Comparison of ENCODE assay signal across 21 cellular contexts in the genomic region with DNA sequence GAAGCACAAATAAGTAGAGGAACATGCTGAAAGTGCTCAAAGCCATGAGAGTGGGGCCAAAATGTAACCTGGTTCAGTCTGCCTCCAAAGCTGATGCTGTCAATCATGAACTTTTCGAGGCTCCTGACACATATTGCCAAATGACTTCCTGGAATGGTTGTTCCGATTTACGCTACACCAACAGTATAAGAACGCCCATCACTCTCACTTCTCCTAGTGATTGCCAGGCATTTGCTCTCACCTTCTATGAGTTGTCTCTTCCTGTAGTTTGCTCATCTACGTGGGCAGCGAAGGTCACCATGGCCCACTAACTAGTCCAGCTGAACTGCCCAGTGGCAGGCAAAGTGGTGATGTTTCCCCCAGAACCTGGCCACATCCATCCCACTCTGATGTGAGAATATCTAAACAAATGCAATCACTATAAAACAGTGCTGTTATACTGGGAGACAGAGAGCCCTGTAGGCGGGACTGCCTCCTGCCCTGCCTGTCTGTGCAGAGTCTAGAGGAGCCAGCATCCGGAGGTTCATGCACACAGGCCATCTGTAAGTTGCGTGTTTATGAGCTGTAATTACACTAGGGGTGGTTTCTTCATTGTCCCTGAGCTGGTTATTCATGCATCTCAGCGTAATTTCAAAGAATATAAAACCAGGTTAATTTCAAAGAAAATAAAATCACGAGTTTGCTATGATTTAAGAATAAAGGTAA. TPM values are rescaled to one million over a fixed set of nuclear protein-coding genes. Genes with fewer than 3 reads are reported as not detected.
DNase-seq lines count a peak whose midpoint lies in the region; ATAC-seq, FAIRE-seq and TF ChIP-seq lines count a peak whose summit lies in the region.
"Had no signal": no experiment of that assay in that cellular context is flagged by ENCODE, and none has a peak within 500 bp of the region (broad histone marks: within the 10 kb centered on the region; RNA-seq: fewer than 3 reads in every experiment).

No MANE protein-coding gene starts in this region.

- H3K27ac Mint-ChIP-seq in natural killer cell: no peak overlapping the region
- H3K27ac Mint-ChIP-seq: activated CD4-positive, alpha-beta memory T cell treated with anti-CD3 and anti-CD28 coated beads for 36 hours; activated naive CD8-positive, alpha-beta T cell treated with anti-CD3 and anti-CD28 coated beads, Interleukin-2, amount 50 U/mL, for 24 hours; H9 had no signal

- TF ChIP-seq CTCF in endothelial cell of umbilical vein (IDR thresholded peaks at IDR 0.05; ENCODE audit: extremely low read depth in 1 of 2, insufficient read depth in 1 of 2, low read depth in 1 of 2, low read length in 2 of 2) (no peak), natural killer cell (IDR thresholded peaks at IDR 0.05) (no peak), esophagus muscularis mucosa (IDR thresholded peaks at IDR 0.05) (no peak)

- H3K36me3 Mint-ChIP-seq in natural killer cell: no peaks in the 10 kb centered on the region
- H3K36me3 Mint-ChIP-seq: activated CD4-positive, alpha-beta memory T cell treated with anti-CD3 and anti-CD28 coated beads for 36 hours had no signal

- no peak overlapping the region for H2AFZ ChIP-seq in endothelial cell of umbilical vein (ENCODE audit: low read depth, low read length)

- no peaks in the 10 kb centered on the region for H3K9me3 Mint-ChIP-seq in natural killer cell
- H3K9me3 Mint-ChIP-seq: activated CD4-positive, alpha-beta memory T cell treated with anti-CD3 and anti-CD28 coated beads for 36 hours; activated naive CD8-positive, alpha-beta T cell treated with anti-CD3 and anti-CD28 coated beads, Interleukin-2, amount 50 U/mL, for 24 hours; CD8-positive, alpha-beta memory T cell; H9 had no signal

- no peaks in the 10 kb centered on the region for H3K79me2 ChIP-seq in endothelial cell of umbilical vein (ENCODE audit: control insufficient read depth, insufficient read depth, low read length)

- H3K4me1 Mint-ChIP-seq in natural killer cell: peaks cover 0 to 1% of the 10 kb centered on the region in 2 donors
- H3K4me1 Mint-ChIP-seq: activated naive CD8-positive, alpha-beta T cell treated with anti-CD3 and anti-CD28 coated beads, Interleukin-2, amount 50 U/mL, for 24 hours; CD8-positive, alpha-beta memory T cell had no signal

- intact Hi-C loops in endothelial cell of umbilical vein (cut with micrococcal nuclease): no loop called here
- intact Hi-C loops in natural killer cell (cut with micrococcal nuclease): no loop called here
- intact Hi-C loops in esophagus muscularis mucosa (cut with DNase I): no loop called here

- H3K36me3 ChIP-seq in endothelial cell of umbilical vein (ENCODE audit: control insufficient read depth in 2 of 2, extremely low read depth in 1 of 2, insufficient read depth in 2 of 2, low read length in 2 of 2): no peaks in the 10 kb centered on the region
- no peaks in the 10 kb centered on the region for H3K36me3 ChIP-seq in small intestine (ENCODE audit: control insufficient read depth in 2 of 2, insufficient read depth in 2 of 2, low read length in 2 of 2)
- H3K36me3 ChIP-seq in esophagus muscularis mucosa: no peaks in the 10 kb centered on the region
- H3K36me3 ChIP-seq: cardiac muscle cell, thoracic aorta had no signal

- dilution Hi-C loops in endothelial cell of umbilical vein (cut with MboI; ENCODE audit: extremely low pct_ligation_motif_present, low sequenced_read_pairs): no loop called here

- FAIRE-seq in endothelial cell of umbilical vein (lab: Jason Lieb, UNC) (peak; percentile 57), small intestine (lab: Jason Lieb, UNC) (no peak)
- FAIRE-seq: G401.6 had no signal

- TF ChIP-seq POLR2A in endothelial cell of umbilical vein (IDR thresholded peaks at IDR 0.05; ENCODE audit: low read depth, low read length) (no peak), esophagus muscularis mucosa (IDR thresholded peaks at IDR 0.05; ENCODE audit: low read depth) (no peak)

- H3K4me3 Mint-ChIP-seq in natural killer cell: no peak overlapping the region
- H3K4me3 Mint-ChIP-seq: activated CD4-positive, alpha-beta memory T cell treated with anti-CD3 and anti-CD28 coated beads for 36 hours; activated naive CD8-positive, alpha-beta T cell treated with anti-CD3 and anti-CD28 coated beads, Interleukin-2, amount 50 U/mL, for 24 hours; CD8-positive, alpha-beta memory T cell; H9 had no signal

- DNase-seq in NCI-H1417 (lab: John Stamatoyannopoulos, UW) (peak in 2 of 3 experiments; percentile 4 to 30), NCI-H1417 treated with DMSO at 0.1 percent for 48 hours (lab: John Stamatoyannopoulos, UW) (no peak), NCI-H2227 (lab: John Stamatoyannopoulos, UW; ENCODE audit: unreplicated experiment) (peak; percentile 27), endothelial cell of umbilical vein (ENCODE audit: low read depth, low spot score) (no peak), small intestine (peak; percentile 52), natural killer cell (no peak), esophagus muscularis mucosa (ENCODE audit: extremely low spot score) (no peak), germinal center (ENCODE audit: low spot score) (no peak)
- DNase-seq: 8988T; activated CD4-positive, alpha-beta memory T cell treated with anti-CD3 and anti-CD28 coated beads for 36 hours; activated naive CD8-positive, alpha-beta T cell treated with anti-CD3 and anti-CD28 coated beads, Interleukin-2, amount 50 U/mL, for 24 hours; activated T-cell treated with anti-CD3 and anti-CD28 coated beads, Interleukin-2, amount 50 U/mL, for 48 hours; CD8-positive, alpha-beta memory T cell; H9; islet precursor cell; NCI-H2171; stimulated activated CD4-positive, alpha-beta T cell treated with anti-CD3 and anti-CD28 coated beads, Interleukin-4, amount 100 ng/mL, for 24 hours had no signal

- H3K4me1 ChIP-seq in endothelial cell of umbilical vein (ENCODE audit: control insufficient read depth, extremely low read depth, insufficient read depth, low read length): peaks cover 17% of the 10 kb centered on the region
- H3K4me1 ChIP-seq in small intestine (ENCODE audit: control insufficient read depth in 2 of 2, insufficient read depth in 1 of 2, low read depth in 1 of 2, low read length in 1 of 2): no peaks in the 10 kb centered on the region
- H3K4me1 ChIP-seq in esophagus muscularis mucosa: peaks cover 0 to 3% (median 0%) of the 10 kb centered on the region in 4 donors

- WGBS in small intestine, 3 donors: 32 to 60% (median 49%) methylated on average over 11 of the region's 11 CpGs
- WGBS in esophagus muscularis mucosa: 75% methylated on average over 11 of the region's 11 CpGs

- no peaks in the 10 kb centered on the region for H3K27me3 ChIP-seq in endothelial cell of umbilical vein (ENCODE audit: control insufficient read depth in 2 of 2, insufficient read depth in 2 of 2, low read length in 2 of 2)
- no peaks in the 10 kb centered on the region for H3K27me3 ChIP-seq in small intestine (ENCODE audit: control insufficient read depth in 2 of 2, insufficient read depth in 2 of 2, low read length in 2 of 2)
- H3K27me3 ChIP-seq in esophagus muscularis mucosa: no peaks in the 10 kb centered on the region
- H3K27me3 ChIP-seq: cardiac muscle cell had no signal

- H3K27me3 Mint-ChIP-seq in natural killer cell (ENCODE audit: low read depth in 2 of 2): no peaks in the 10 kb centered on the region
- H3K27me3 Mint-ChIP-seq: activated naive CD8-positive, alpha-beta T cell treated with anti-CD3 and anti-CD28 coated beads, Interleukin-2, amount 50 U/mL, for 24 hours had no signal

- H3K4me3 ChIP-seq in endothelial cell of umbilical vein (replicated peaks in 1 of 3; ENCODE audit: insufficient read depth in 1 of 3, low read depth in 1 of 3, low read length in 3 of 3) (no peak overlapping the region), small intestine (ENCODE audit: low read depth in 1 of 2, low read length in 2 of 2) (no peak overlapping the region), esophagus muscularis mucosa (no peak overlapping the region)
- H3K4me3 ChIP-seq: cardiac muscle cell, SK-N-MC, thoracic aorta had no signal

- no TSS peak for BruUV-seq in endothelial cell of umbilical vein (replicated peaks; lab: Mats Ljungman, UMichigan)

- no peak overlapping the region for H3K9ac ChIP-seq in endothelial cell of umbilical vein (replicated peaks; ENCODE audit: extremely low read depth, insufficient read depth, low read length)

- H3K9me3 ChIP-seq in endothelial cell of umbilical vein (replicated peaks; ENCODE audit: control insufficient read depth, insufficient read depth, low read length) (no peaks in the 10 kb centered on the region), small intestine (ENCODE audit: control insufficient read depth, low read depth) (no peaks in the 10 kb centered on the region), esophagus muscularis mucosa (no peaks in the 10 kb centered on the region)
- H3K9me3 ChIP-seq: thoracic aorta had no signal

- no peaks in the 10 kb centered on the region for H3K9me1 ChIP-seq in endothelial cell of umbilical vein (replicated peaks; ENCODE audit: control insufficient read depth, extremely low read depth, insufficient read depth, low read length)

- H3K27ac ChIP-seq in endothelial cell of umbilical vein (ENCODE audit: insufficient read depth, low read depth, low read length) (no peak overlapping the region), small intestine (ENCODE audit: low read depth in 1 of 2, low read length in 1 of 2) (no peak overlapping the region), esophagus muscularis mucosa (replicated peaks in 1 of 4) (no peak overlapping the region)
- H3K27ac ChIP-seq: cardiac muscle cell, SK-N-MC, thoracic aorta had no signal

- POLR2A ChIA-PET in endothelial cell of umbilical vein (lab: Charles Lee): no interaction called here

- no peak for TF ChIP-seq EP300 in esophagus muscularis mucosa (IDR thresholded peaks at IDR 0.05)

- no peaks in the 10 kb centered on the region for H4K20me1 ChIP-seq in endothelial cell of umbilical vein (replicated peaks; ENCODE audit: control insufficient read depth, extremely low read depth, insufficient read depth, low read length)

- no peak for ATAC-seq in natural killer cell
- ATAC-seq: activated naive CD8-positive, alpha-beta T cell treated with anti-CD3 and anti-CD28 coated beads, Interleukin-2, amount 50 U/mL, for 24 hours had no signal

- CTCF ChIA-PET in endothelial cell of umbilical vein (lab: Charles Lee): interaction anchor here (0.9 to 2.0 kb wide), 11 partner anchors 22 to 361 kb away, joined by 3 to 10 read pairs (median 3); no protein-coding TSS in a partner anchor

- peak overlapping the region; percentile 40 for H3K4me2 ChIP-seq in endothelial cell of umbilical vein (ENCODE audit: insufficient read depth, low read length)

RNA-seq across cellular contexts. Expression of a gene that starts 8.8 kb away (rescaled TPM):
- total RNA-seq in endothelial cell of umbilical vein (55.0 and 71.1 TPM in 2 replicates), natural killer cell (1 to 10 TPM; 1.3 to 2.2 (median 1.8) TPM), esophagus muscularis mucosa (1 to 10 TPM; 3.8 to 8.3 (median 6.4) TPM)
- polyA plus RNA-seq in endothelial cell of umbilical vein (28.7 and 40.2 TPM in 2 replicates), small intestine (1 to 10 TPM; 6.9 to 9.1 (median 7.8) TPM)
- 46.8 and 51.2 TPM in 2 replicates for polyA plus RNA-seq in endothelial cell of umbilical vein (2011; cell fraction: cytosol; rRNA removed)
- 66.8 and 77.1 TPM in 2 replicates for polyA plus RNA-seq in endothelial cell of umbilical vein (2011; cell fraction: nucleus; rRNA removed)
- 66.6 TPM in 2 replicates for polyA plus RNA-seq in endothelial cell of umbilical vein (2012)
- polyA minus RNA-seq in endothelial cell of umbilical vein: 73.3 and 73.9 TPM in 2 replicates
- polyA minus RNA-seq in endothelial cell of umbilical vein (2011; cell fraction: cytosol; rRNA and poly(A)+ RNA removed): 7.8 TPM
- polyA minus RNA-seq in endothelial cell of umbilical vein (2011; cell fraction: nucleus; rRNA and poly(A)+ RNA removed): 87.4 and 92.3 TPM in 2 replicates

Comparison
In these comparisons a context has a peak if more than half of its experiments do, and no peak if none do; other contexts are left out.
1. DNase-seq: peak in NCI-H1417 (2 of 3), NCI-H2227 (single experiment) and small intestine (single experiment); none in NCI-H1417 treated with DMSO at 0.1 percent for 48 hours (single experiment), endothelial cell of umbilical vein (single experiment), natural killer cell (single experiment), esophagus muscularis mucosa (single experiment) and germinal center (single experiment).